ENCODE assay signal across 8 cellular contexts in the genomic region with DNA sequence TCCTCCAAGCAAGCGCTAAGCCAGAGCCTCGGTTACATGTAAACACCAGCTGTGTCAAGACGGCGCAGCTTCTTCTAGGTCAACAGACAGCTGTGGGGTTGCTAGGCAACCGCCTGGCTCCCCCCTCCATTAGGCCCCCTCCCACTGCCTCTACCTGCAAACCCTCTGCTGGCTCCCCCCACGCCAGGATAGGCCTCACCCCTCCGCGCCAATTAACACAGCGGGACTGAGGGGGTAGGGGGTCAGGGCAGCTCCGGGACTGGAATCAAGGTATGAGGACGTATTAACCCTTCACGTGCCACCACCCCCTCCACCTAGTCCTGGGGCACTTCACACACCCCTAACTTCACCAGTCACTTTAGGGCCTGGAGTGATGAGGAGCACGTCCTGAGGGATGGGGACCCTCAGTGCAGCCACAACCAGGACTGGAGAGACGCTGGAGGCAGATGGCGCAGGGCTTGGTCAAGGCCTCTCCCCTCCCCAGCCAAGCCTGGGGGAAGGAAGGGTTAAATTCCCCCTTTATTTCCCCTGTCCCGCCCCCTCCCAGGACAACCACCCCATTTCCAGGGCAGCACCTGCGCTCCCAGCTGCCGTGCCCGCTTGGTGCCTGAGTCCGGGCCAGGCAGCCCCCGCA. TPM values are rescaled to one million over a fixed set of nuclear protein-coding genes. Genes with fewer than 3 reads are reported as not detected.
DNase-seq lines count a peak whose midpoint lies in the region; ATAC-seq and TF ChIP-seq lines count a peak whose summit lies in the region.

No MANE protein-coding gene starts in this region.

- no peak overlapping the region for H3K4me3 ChIP-seq in epithelial cell of esophagus (ENCODE audit: low read length)
- peak overlapping the region; percentile 11 for H3K4me3 ChIP-seq in naive thymus-derived CD4-positive, alpha-beta T cell (ENCODE audit: low read length)

- CTCF ChIA-PET in naive thymus-derived CD4-positive, alpha-beta T cell (lab: Charles Lee), result interaction anchor here (0.6 to 1.9 kb wide), 3 partner anchors 29 to 124 kb away, joined by 4 to 6 read pairs (median 5); no protein-coding TSS in a partner anchor

- peak overlapping the region; percentile 80 to 99 (median 98) for H3K27ac Mint-ChIP-seq in naive thymus-derived CD4-positive, alpha-beta T cell

- no peaks in the 10 kb centered on the region for H3K36me3 ChIP-seq in naive thymus-derived CD4-positive, alpha-beta T cell (ENCODE audit: control insufficient read depth in 2 of 3, insufficient read depth in 3 of 3, low read length in 3 of 3)

- H3K4me1 ChIP-seq in naive thymus-derived CD4-positive, alpha-beta T cell (ENCODE audit: control insufficient read depth in 2 of 2, insufficient read depth in 2 of 2, low read length in 2 of 2), result peaks cover 45 to 49% of the 10 kb centered on the region in 2 donors

- H3K27ac ChIP-seq in naive thymus-derived CD4-positive, alpha-beta T cell (ENCODE audit: low read depth, low read length), result peak overlapping the region; percentile 93

- TF ChIP-seq CTCF in epithelial cell of esophagus (IDR thresholded peaks at IDR 0.05; ENCODE audit: insufficient read depth, low read depth, low read length, missing control alignments), result no peak

- no peaks in the 10 kb centered on the region for H3K27me3 Mint-ChIP-seq in naive thymus-derived CD4-positive, alpha-beta T cell

- POLR2A ChIA-PET in naive thymus-derived CD4-positive, alpha-beta T cell (lab: Charles Lee), result interaction anchor here (0.6 to 7.6 kb wide), 14 partner anchors 9 to 123 kb away, joined by 3 to 59 read pairs (median 4); a partner anchor contains a TSS

- no peaks in the 10 kb centered on the region for H3K9me3 ChIP-seq in naive thymus-derived CD4-positive, alpha-beta T cell (ENCODE audit: control insufficient read depth in 2 of 3, low read length in 3 of 3)

- peak overlapping the region; percentile 53 to 98 (median 93) for H3K4me3 Mint-ChIP-seq in naive thymus-derived CD4-positive, alpha-beta T cell

- H3K9me3 Mint-ChIP-seq in naive thymus-derived CD4-positive, alpha-beta T cell, result peaks cover 0 to 2% (median 0%) of the 10 kb centered on the region in 11 donors

- H3K4me1 Mint-ChIP-seq in naive thymus-derived CD4-positive, alpha-beta T cell, result peaks cover 56 to 72% (median 64%) of the 10 kb centered on the region in 7 donors

- ATAC-seq in naive thymus-derived CD4-positive, alpha-beta T cell, result peak; percentile 51
- no peak for ATAC-seq in HG02938 (IDR thresholded peaks at IDR 0.05; ENCODE audit: unreplicated experiment)
- no peak for ATAC-seq in GM21526 (IDR thresholded peaks at IDR 0.05; ENCODE audit: low FRiP score, unreplicated experiment)

- DNase-seq in DMS79 (lab: John Stamatoyannopoulos, UW) (peak; percentile 93), NCI-H1436 treated with DMSO at 0.1 percent for 48 hours (lab: John Stamatoyannopoulos, UW) (peak; percentile 71), T-helper 22 cell (ENCODE audit: low read depth) (peak; percentile 45), epithelial cell of esophagus (ENCODE audit: low read depth) (peak; percentile 50), medulla oblongata (ENCODE audit: extremely low spot score) (no peak)
- peak in 8 of 9 donors; percentile 35 to 87 (median 74) for DNase-seq in naive thymus-derived CD4-positive, alpha-beta T cell

- H3K27me3 ChIP-seq in naive thymus-derived CD4-positive, alpha-beta T cell (ENCODE audit: control insufficient read depth in 2 of 2, insufficient read depth in 2 of 2, low read length in 2 of 2), result no peaks in the 10 kb centered on the region

- H3K36me3 Mint-ChIP-seq in naive thymus-derived CD4-positive, alpha-beta T cell, result peaks cover 0 to 30% (median 4%) of the 10 kb centered on the region in 5 donors

- intact Hi-C loops in naive thymus-derived CD4-positive, alpha-beta T cell (cut with micrococcal nuclease), result loop anchor here (1.0 to 5.0 kb wide), 3 partner anchors 29 to 200 kb away; a partner anchor contains a TSS

RNA-seq across cellular contexts. Expression of a gene that starts 37.4 kb away (rescaled TPM):
- total RNA-seq in naive thymus-derived CD4-positive, alpha-beta T cell, result 100 to 1,000 TPM; 136 to 177 (median 145) TPM
- polyA plus RNA-seq in naive thymus-derived CD4-positive, alpha-beta T cell, result 10 to 100 TPM; 78.4 to 85.0 TPM
